1 cellular context compared by ENCODE assay signal in genomic region chr6:113591896-113592827, GRCh38.
TF ChIP-seq lines count a peak whose summit lies in the region.

No MANE protein-coding gene starts in this region.

TF ChIP-seq in HEK293, 187 proteins besides CTCF, POLR2A, EP300 and RAD21 (continued from another document):
- no peak for TF ChIP-seq ZBTB21 (tag by site-specific recombination; IDR thresholded peaks at IDR 0.05)
- TF ChIP-seq MZF1 (tag by site-specific recombination; IDR thresholded peaks at IDR 0.05; ENCODE audit: borderline replicate concordance): no peak
- TF ChIP-seq SCRT1 (tag by site-specific recombination; IDR thresholded peaks at IDR 0.05; ENCODE audit: borderline replicate concordance): no peak
- TF ChIP-seq, protein P1, sequence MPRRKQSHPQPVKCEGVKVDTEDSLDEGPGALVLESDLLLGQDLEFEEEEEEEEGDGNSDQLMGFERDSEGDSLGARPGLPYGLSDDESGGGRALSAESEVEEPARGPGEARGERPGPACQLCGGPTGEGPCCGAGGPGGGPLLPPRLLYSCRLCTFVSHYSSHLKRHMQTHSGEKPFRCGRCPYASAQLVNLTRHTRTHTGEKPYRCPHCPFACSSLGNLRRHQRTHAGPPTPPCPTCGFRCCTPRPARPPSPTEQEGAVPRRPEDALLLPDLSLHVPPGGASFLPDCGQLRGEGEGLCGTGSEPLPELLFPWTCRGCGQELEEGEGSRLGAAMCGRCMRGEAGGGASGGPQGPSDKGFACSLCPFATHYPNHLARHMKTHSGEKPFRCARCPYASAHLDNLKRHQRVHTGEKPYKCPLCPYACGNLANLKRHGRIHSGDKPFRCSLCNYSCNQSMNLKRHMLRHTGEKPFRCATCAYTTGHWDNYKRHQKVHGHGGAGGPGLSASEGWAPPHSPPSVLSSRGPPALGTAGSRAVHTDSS (tag by site-specific recombination; IDR thresholded peaks at IDR 0.05): no peak
- TF ChIP-seq BCL6B (tag by site-specific recombination; IDR thresholded peaks at IDR 0.05): no peak
- TF ChIP-seq ZNF23 (tag by site-specific recombination; IDR thresholded peaks at IDR 0.05; ENCODE audit: borderline replicate concordance): no peak
- TF ChIP-seq ZNF248 (tag by site-specific recombination; IDR thresholded peaks at IDR 0.05): no peak
